30 cellular contexts compared by ENCODE assay signal in genomic region chr4:19925516-19925915, GRCh38.
"Had no signal": no experiment of that assay in that cellular context is flagged by ENCODE, and none has a peak within 500 bp of the region (broad histone marks: within the 10 kb centered on the region; RNA-seq: fewer than 3 reads in every experiment).

No MANE protein-coding gene starts in this region.

- H3K36me3 ChIP-seq: brain microvascular endothelial cell, esophagus muscularis mucosa, heart left ventricle had no signal

- H3K4me1 ChIP-seq: heart left ventricle had no signal

- H3K4me3 ChIP-seq: esophagus muscularis mucosa, heart left ventricle had no signal

- H3K27me3 ChIP-seq: brain microvascular endothelial cell, esophagus muscularis mucosa, heart left ventricle had no signal

- H3K27ac ChIP-seq: brain microvascular endothelial cell, esophagus muscularis mucosa, heart left ventricle, VCaP had no signal

- ATAC-seq: activated naive CD4-positive, alpha-beta T cell treated with anti-CD3 and anti-CD28 coated beads, Interleukin-2, amount 50 U/mL, for 72 hours; activated T-cell treated with anti-CD3 and anti-CD28 coated beads, Interleukin-2, amount 50 U/mL, for 72 hours; effector memory CD8-positive, alpha-beta T cell; heart left ventricle; T-helper 17 cell; WTC11 had no signal

- DNase-seq: activated CD4-positive, alpha-beta memory T cell treated with anti-CD3 and anti-CD28 coated beads, Interleukin-2, amount 10 ng/mL, durations not matched to agents 7 days and 5 days; activated CD4-positive, alpha-beta T cell treated with anti-CD3 and anti-CD28 coated beads for 1 hour; activated CD4-positive, alpha-beta T cell treated with anti-CD3 and anti-CD28 coated beads for 4 hours; activated CD4-positive, alpha-beta T cell treated with anti-CD3 and anti-CD28 coated beads, Interleukin-2, amount 10 ng/mL, durations not matched to agents 7 days and 5 days; activated CD4-positive, alpha-beta T cell treated with anti-CD3 and anti-CD28 coated beads, Interleukin-2, amount 50 U/mL, for 4 hours; activated CD8-positive, alpha-beta memory T cell treated with anti-CD3 and anti-CD28 coated beads, Interleukin-2, amount 50 U/mL, for 48 hours; activated gamma-delta T cell; activated naive CD4-positive, alpha-beta T cell; activated naive CD4-positive, alpha-beta T cell treated with anti-CD3 and anti-CD28 coated beads, Interleukin-2, amount 10 ng/mL, durations not matched to agents 7 days and 5 days; activated naive CD8-positive, alpha-beta T cell treated with anti-CD3 and anti-CD28 coated beads, Interleukin-2, amount 10 ng/mL, durations not matched to agents 7 days and 5 days; activated T-cell treated with anti-CD3 and anti-CD28 coated beads for 4 hours; activated T-cell treated with anti-CD3 and anti-CD28 coated beads, Interleukin-2, amount 50 U/mL, for 24 hours; activated T-cell treated with anti-CD3 and anti-CD28 coated beads, Interleukin-2, amount 50 U/mL, for 72 hours; amniotic stem cell; anterior cingulate cortex; brain microvascular endothelial cell; cortex of kidney; dermis blood vessel endothelial cell; effector CD4-positive, alpha-beta T cell; effector memory CD8-positive, alpha-beta T cell; foreskin melanocyte; glutamatergic neuron; heart left ventricle; T-helper 1 cell; T-helper 17 cell; T1000 had no signal
